In the genomic region with DNA sequence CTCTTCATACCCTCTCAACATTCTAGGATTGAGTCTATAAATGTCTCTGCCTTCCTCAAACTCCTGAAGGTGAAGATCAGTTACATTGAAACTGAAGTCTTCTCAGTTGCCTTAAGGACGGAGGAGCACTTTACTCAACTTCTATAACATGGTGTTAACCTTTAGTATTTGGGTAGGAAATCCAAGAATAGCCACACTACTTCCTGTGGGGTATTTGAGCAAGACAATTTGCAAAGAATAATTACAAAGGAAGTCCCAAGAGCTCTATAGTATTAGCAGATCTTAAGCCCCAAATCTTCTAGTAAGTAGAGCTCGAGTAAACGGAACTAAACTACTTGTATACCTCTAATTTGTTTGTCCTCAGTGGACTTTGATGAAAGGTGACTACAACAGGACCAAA, we compare ENCODE assay signal across 16 cellular contexts.
DNase-seq lines count a peak whose midpoint lies in the region; ATAC-seq, FAIRE-seq and TF ChIP-seq lines count a peak whose summit lies in the region.
"Had no signal": no experiment of that assay in that cellular context is flagged by ENCODE, and none has a peak within 500 bp of the region (broad histone marks: within the 10 kb centered on the region; RNA-seq: fewer than 3 reads in every experiment).

No MANE protein-coding gene starts in this region.

- peak; percentile 88 for FAIRE-seq in GM12892 (lab: Jason Lieb, UNC)
- no peak for FAIRE-seq in frontal cortex (lab: Jason Lieb, UNC)

- H3K79me1 ChIP-seq in mesendoderm (ENCODE audit: low read length) = no peaks in the 10 kb centered on the region

- H3K9ac ChIP-seq in mesendoderm (ENCODE audit: low read length) = no peak overlapping the region
- H3K9ac ChIP-seq: SK-N-SH had no signal

- H2BK5ac ChIP-seq in mesendoderm (ENCODE audit: low read length) = no peak overlapping the region

- H3K9me3 Mint-ChIP-seq in immature natural killer cell = peaks cover 0 to 1% (median 0%) of the 10 kb centered on the region in 6 donors

- no peaks in the 10 kb centered on the region for H3K9me3 ChIP-seq in hepatocyte (ENCODE audit: low read depth)
- H3K9me3 ChIP-seq: ascending aorta, HAP-1, left ventricle myocardium inferior, MG63, SK-N-SH had no signal

- H3K4me1 Mint-ChIP-seq in immature natural killer cell = peaks cover 51 to 76% of the 10 kb centered on the region in 2 donors
- H3K4me1 Mint-ChIP-seq: endodermal cell had no signal

- peak; percentile 75 for ATAC-seq in GM19452 (IDR thresholded peaks at IDR 0.05; ENCODE audit: unreplicated experiment)
- ATAC-seq in HG03342 (IDR thresholded peaks at IDR 0.05; ENCODE audit: unreplicated experiment) = no peak

- no peak overlapping the region for H2AK5ac ChIP-seq in mesendoderm (ENCODE audit: low read length)

- H2BK120ac ChIP-seq in mesendoderm (ENCODE audit: low read depth, low read length) = no peak overlapping the region

- TF ChIP-seq CTCF in hepatocyte (IDR thresholded peaks at IDR 0.05; ENCODE audit: poor library complexity) = no peak

- H4K20me1 ChIP-seq in hepatocyte (ENCODE audit: insufficient read depth, poor library complexity, severe bottlenecking) = no peaks in the 10 kb centered on the region

- H3K18ac ChIP-seq in mesendoderm (ENCODE audit: low read length) = no peak overlapping the region

- H3K9me2 ChIP-seq in hepatocyte (replicated peaks; ENCODE audit: insufficient read depth) = no peaks in the 10 kb centered on the region
- H3K9me2 ChIP-seq: SK-N-SH had no signal

- no peak overlapping the region for H2BK15ac ChIP-seq in mesendoderm (replicated peaks; ENCODE audit: low read depth)

- no peaks in the 10 kb centered on the region for H3K36me3 ChIP-seq in mesendoderm (ENCODE audit: control insufficient read depth, insufficient read depth, low read length)
- no peaks in the 10 kb centered on the region for H3K36me3 ChIP-seq in hepatocyte (replicated peaks; ENCODE audit: insufficient read depth, low read depth)
- H3K36me3 ChIP-seq: HAP-1 had no signal

- H4K5ac ChIP-seq in mesendoderm (ENCODE audit: low read length) = no peak overlapping the region

- H3K4me1 ChIP-seq in mesendoderm (ENCODE audit: control insufficient read depth, low read depth, low read length) (no peaks in the 10 kb centered on the region), hepatocyte (ENCODE audit: insufficient read depth) (no peaks in the 10 kb centered on the region)
- H3K4me1 ChIP-seq: ascending aorta, HAP-1 had no signal

- no peak overlapping the region for H3K56ac ChIP-seq in mesendoderm (ENCODE audit: low read length)

- no peak overlapping the region for H3K4ac ChIP-seq in mesendoderm (ENCODE audit: low read depth, low read length)

- TF ChIP-seq POLR2A in GM12892 (IDR thresholded peaks at IDR 0.05; ENCODE audit: low read depth, low read length) = no peak

- no peak overlapping the region for H3K4me3 ChIP-seq in mesendoderm (ENCODE audit: low read length)
- no peak overlapping the region for H3K4me3 ChIP-seq in hepatocyte
- H3K4me3 ChIP-seq: ascending aorta, HAP-1, left ventricle myocardium inferior, MG63 had no signal

- no peaks in the 10 kb centered on the region for H3K79me2 ChIP-seq in mesendoderm (ENCODE audit: control insufficient read depth, insufficient read depth, low read length)
- H3K79me2 ChIP-seq in hepatocyte = no peaks in the 10 kb centered on the region

- WGBS in mesendoderm (ENCODE audit: extremely low coverage, insufficient coverage, low lambda C conversion rate) = no CpG with 5 or more reads among the region's 3 CpGs
- WGBS in hepatocyte (ENCODE audit: low lambda C conversion rate, missing lambda C conversion rate) = 70% methylated on average over 3 of the region's 3 CpGs

- H4K8ac ChIP-seq in mesendoderm (ENCODE audit: low read depth, low read length) = no peak overlapping the region

- no peak overlapping the region for H3K4me2 ChIP-seq in mesendoderm (ENCODE audit: low read length)
- H3K4me2 ChIP-seq in hepatocyte = no peak overlapping the region
- H3K4me2 ChIP-seq: SK-N-SH had no signal

- DNase-seq in GM12892 (ENCODE audit: insufficient read length) (no peak), KG1 (lab: John Stamatoyannopoulos, UW) (peak; percentile 59), immature natural killer cell (peak in 2 of 3 donors; percentile 10 to 23), mesendoderm (no peak), frontal cortex (ENCODE audit: low spot score in 2 of 2) (no peak), hepatocyte (ENCODE audit: low spot score) (no peak)
- DNase-seq: endodermal cell; left ventricle myocardium inferior; MG63; NCI-H524 treated with DMSO at 0.1 percent for 48 hours; SK-N-SH; stimulated activated CD4-positive, alpha-beta T cell treated with anti-CD3 and anti-CD28 coated beads, Interleukin-2, amount 100 ng/mL, for 24 hours had no signal

- H3K27me3 Mint-ChIP-seq in immature natural killer cell (ENCODE audit: low read depth in 3 of 3) = peaks cover 1 to 6% (median 2%) of the 10 kb centered on the region in 3 donors

- H3K27ac ChIP-seq in mesendoderm (ENCODE audit: low read depth, low read length) (no peak overlapping the region), hepatocyte (no peak overlapping the region)
- H3K27ac ChIP-seq: ascending aorta, left ventricle myocardium inferior had no signal

- H3K27ac Mint-ChIP-seq in immature natural killer cell = peak overlapping the region; percentile 58 to 93 (median 86)
- H3K27ac Mint-ChIP-seq: endodermal cell had no signal

- peaks cover 46 to 62% (median 54%) of the 10 kb centered on the region in 3 donors for H3K36me3 Mint-ChIP-seq in immature natural killer cell

- H3K27me3 ChIP-seq in mesendoderm (ENCODE audit: insufficient read depth, low read length, poor library complexity) (no peaks in the 10 kb centered on the region), hepatocyte (no peaks in the 10 kb centered on the region)
- H3K27me3 ChIP-seq: ascending aorta, MG63 had no signal

- H3K23ac ChIP-seq in mesendoderm (ENCODE audit: low read length) = no peak overlapping the region

- H2AFZ ChIP-seq in hepatocyte = no peak overlapping the region

- peak overlapping the region; percentile 67 to 80 (median 79) for H3K4me3 Mint-ChIP-seq in immature natural killer cell
- H3K4me3 Mint-ChIP-seq: endodermal cell had no signal

Comparison
In these comparisons a context has a peak if more than half of its experiments do, and no peak if none do; other contexts are left out.
1. DNase-seq: peak in KG1 (single experiment) and immature natural killer cell (2 of 3); none in GM12892 (single experiment), mesendoderm (single experiment), frontal cortex (0 of 2) and hepatocyte (single experiment).